ENCODE assay signal across 19 cellular contexts in the genomic region with DNA sequence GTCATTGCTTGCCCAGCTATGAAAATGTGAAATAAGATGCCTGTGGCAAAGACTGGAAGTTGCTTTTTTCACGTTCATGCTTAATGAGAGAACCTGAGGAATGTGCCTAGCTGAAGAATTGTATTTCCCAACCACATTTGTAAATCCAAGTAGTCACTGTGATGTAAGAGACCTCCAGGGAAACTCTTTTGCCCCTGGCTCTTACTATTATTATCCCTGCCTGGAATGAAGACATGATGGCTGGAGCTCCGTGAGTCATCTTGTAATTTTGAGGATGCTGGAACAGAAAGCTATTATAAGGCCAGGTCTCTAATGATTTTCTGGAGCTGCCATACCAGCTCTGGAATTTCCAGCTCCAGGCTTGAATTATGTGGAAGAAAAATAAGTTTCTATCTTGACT.
DNase-seq lines count a peak whose midpoint lies in the region; ATAC-seq and TF ChIP-seq lines count a peak whose summit lies in the region.
"Had no signal": no experiment of that assay in that cellular context is flagged by ENCODE, and none has a peak within 500 bp of the region (broad histone marks: within the 10 kb centered on the region; RNA-seq: fewer than 3 reads in every experiment).

No MANE protein-coding gene starts in this region.

- no peaks in the 10 kb centered on the region for H3K36me3 Mint-ChIP-seq in activated CD4-positive, alpha-beta T cell treated with anti-CD3 and anti-CD28 coated beads, Interleukin-2, amount 10 ng/mL, durations not matched to agents 24 days and 14 days (ENCODE audit: low read depth)
- no peaks in the 10 kb centered on the region for H3K36me3 Mint-ChIP-seq in activated naive CD8-positive, alpha-beta T cell treated with anti-CD3 and anti-CD28 coated beads for 36 hours
- no peaks in the 10 kb centered on the region for H3K36me3 Mint-ChIP-seq in CD8-positive, alpha-beta T cell

- H3F3A ChIP-seq in GM23248 (ENCODE audit: insufficient read depth) = no peaks in the 10 kb centered on the region

- H3K27me3 Mint-ChIP-seq in activated CD4-positive, alpha-beta T cell treated with anti-CD3 and anti-CD28 coated beads, Interleukin-2, amount 10 ng/mL, durations not matched to agents 24 days and 14 days = no peaks in the 10 kb centered on the region
- peaks cover under 1% of the 10 kb centered on the region for H3K27me3 Mint-ChIP-seq in activated naive CD8-positive, alpha-beta T cell treated with anti-CD3 and anti-CD28 coated beads for 36 hours
- no peaks in the 10 kb centered on the region for H3K27me3 Mint-ChIP-seq in CD8-positive, alpha-beta T cell (ENCODE audit: low read depth)
- H3K27me3 Mint-ChIP-seq: IgD-negative memory B cell had no signal

- H3K27me3 ChIP-seq in GM23248 (replicated peaks; ENCODE audit: insufficient read depth) = no peaks in the 10 kb centered on the region
- H3K27me3 ChIP-seq in fibroblast of lung (ENCODE audit: control insufficient read depth, insufficient read depth, low read length) = no peaks in the 10 kb centered on the region
- no peaks in the 10 kb centered on the region for H3K27me3 ChIP-seq in CD8-positive, alpha-beta T cell (ENCODE audit: insufficient read depth, low read length)
- H3K27me3 ChIP-seq: hepatocyte, thyroid gland had no signal

- no peaks in the 10 kb centered on the region for H3K9me3 Mint-ChIP-seq in activated CD4-positive, alpha-beta T cell treated with anti-CD3 and anti-CD28 coated beads, Interleukin-2, amount 10 ng/mL, durations not matched to agents 24 days and 14 days
- H3K9me3 Mint-ChIP-seq in activated naive CD8-positive, alpha-beta T cell treated with anti-CD3 and anti-CD28 coated beads for 36 hours = no peaks in the 10 kb centered on the region
- no peaks in the 10 kb centered on the region for H3K9me3 Mint-ChIP-seq in CD8-positive, alpha-beta T cell
- H3K9me3 Mint-ChIP-seq: activated T-helper 2 cell treated with anti-CD3 and anti-CD28 coated beads, Interferon-gamma antibody, Interleukin-2, Interleukin-4, amounts not matched to agents 10 μg/mL and 5 μg/mL and 100 μg/mL, durations not matched to agents 14 hours and 24 hours and 36 hours had no signal

- H4K20me1 ChIP-seq in GM23248 (ENCODE audit: insufficient read depth) = no peaks in the 10 kb centered on the region
- H4K20me1 ChIP-seq in fibroblast of lung (ENCODE audit: control insufficient read depth, extremely low read depth, insufficient read depth, low read length) = no peaks in the 10 kb centered on the region

- H2AFZ ChIP-seq in GM23248 (no peak overlapping the region), fibroblast of lung (ENCODE audit: low read length) (no peak overlapping the region)
- H2AFZ ChIP-seq: hepatocyte had no signal

- H3K9ac ChIP-seq in GM23248 = no peak overlapping the region
- no peak overlapping the region for H3K9ac ChIP-seq in fibroblast of lung (ENCODE audit: insufficient read depth, low read length)

- H3K4me1 ChIP-seq in GM23248 (ENCODE audit: insufficient read depth) (no peaks in the 10 kb centered on the region), fibroblast of lung (ENCODE audit: control insufficient read depth, extremely low read depth, insufficient read depth, low read length) (no peaks in the 10 kb centered on the region)
- H3K4me1 ChIP-seq in CD8-positive, alpha-beta T cell (ENCODE audit: insufficient read depth, low read length) = no peaks in the 10 kb centered on the region
- H3K4me1 ChIP-seq: thyroid gland had no signal

- H3K4me1 Mint-ChIP-seq in activated CD4-positive, alpha-beta T cell treated with anti-CD3 and anti-CD28 coated beads, Interleukin-2, amount 10 ng/mL, durations not matched to agents 24 days and 14 days = no peaks in the 10 kb centered on the region
- H3K4me1 Mint-ChIP-seq in activated naive CD8-positive, alpha-beta T cell treated with anti-CD3 and anti-CD28 coated beads for 36 hours = no peaks in the 10 kb centered on the region
- no peaks in the 10 kb centered on the region for H3K4me1 Mint-ChIP-seq in CD8-positive, alpha-beta T cell (ENCODE audit: low read depth)
- H3K4me1 Mint-ChIP-seq: IgD-negative memory B cell had no signal

- no peak overlapping the region for H3K4me3 Mint-ChIP-seq in activated CD4-positive, alpha-beta T cell treated with anti-CD3 and anti-CD28 coated beads, Interleukin-2, amount 10 ng/mL, durations not matched to agents 24 days and 14 days
- no peak overlapping the region for H3K4me3 Mint-ChIP-seq in activated naive CD8-positive, alpha-beta T cell treated with anti-CD3 and anti-CD28 coated beads for 36 hours
- H3K4me3 Mint-ChIP-seq in CD8-positive, alpha-beta T cell = no peak overlapping the region
- H3K4me3 Mint-ChIP-seq: IgD-negative memory B cell had no signal

- H3K79me2 ChIP-seq in GM23248 (ENCODE audit: insufficient read depth) (no peaks in the 10 kb centered on the region), fibroblast of lung (ENCODE audit: control insufficient read depth, insufficient read depth, low read length) (no peaks in the 10 kb centered on the region)
- H3K79me2 ChIP-seq: hepatocyte had no signal

- intact Hi-C loops in activated CD4-positive, alpha-beta T cell treated with anti-CD3 and anti-CD28 coated beads, Interleukin-2, amount 10 ng/mL, durations not matched to agents 24 days and 14 days (cut with micrococcal nuclease) = no loop called here
- intact Hi-C loops in CD8-positive, alpha-beta T cell (cut with DNase I, micrococcal nuclease) = no loop called here

- no peaks in the 10 kb centered on the region for H3K9me2 ChIP-seq in GM23248 (ENCODE audit: insufficient read depth)

- ATAC-seq in CD8-positive, alpha-beta T cell = no peak
- ATAC-seq: PC-3 had no signal

- H3K27ac ChIP-seq in GM23248 (no peak overlapping the region), fibroblast of lung (ENCODE audit: insufficient read depth, low read length) (no peak overlapping the region)
- H3K27ac ChIP-seq in CD8-positive, alpha-beta T cell (ENCODE audit: low read depth, low read length) = no peak overlapping the region
- H3K27ac ChIP-seq: hepatocyte, thyroid gland, VCaP had no signal

- H3K27ac Mint-ChIP-seq in activated CD4-positive, alpha-beta T cell treated with anti-CD3 and anti-CD28 coated beads, Interleukin-2, amount 10 ng/mL, durations not matched to agents 24 days and 14 days = no peak overlapping the region
- H3K27ac Mint-ChIP-seq in activated naive CD8-positive, alpha-beta T cell treated with anti-CD3 and anti-CD28 coated beads for 36 hours = no peak overlapping the region
- H3K27ac Mint-ChIP-seq in CD8-positive, alpha-beta T cell = no peak overlapping the region
- H3K27ac Mint-ChIP-seq: activated T-helper 2 cell treated with anti-CD3 and anti-CD28 coated beads, Interferon-gamma antibody, Interleukin-2, Interleukin-4, amounts not matched to agents 10 μg/mL and 5 μg/mL and 100 μg/mL, durations not matched to agents 14 hours and 24 hours and 36 hours; IgD-negative memory B cell had no signal

- CTCF ChIA-PET in CD8-positive, alpha-beta T cell (lab: Charles Lee) = no interaction called here

- WGBS in GM23248 (ENCODE audit: low coverage in 1 of 2, low lambda C conversion rate in 2 of 2, missing lambda C conversion rate in 2 of 2), 2 experiments = 12 to 16% methylated on average over 2 of the region's 2 CpGs

- H3K9me3 ChIP-seq in GM23248 (ENCODE audit: low read depth) = no peaks in the 10 kb centered on the region
- no peaks in the 10 kb centered on the region for H3K9me3 ChIP-seq in fibroblast of lung (ENCODE audit: control insufficient read depth, insufficient read depth, low read depth, low read length)
- no peaks in the 10 kb centered on the region for H3K9me3 ChIP-seq in CD8-positive, alpha-beta T cell (ENCODE audit: low read length)
- H3K9me3 ChIP-seq: thyroid gland had no signal

- H3K4me3 ChIP-seq in GM23248 (no peak overlapping the region), fibroblast of lung (replicated peaks in 1 of 4; ENCODE audit: control extremely low read depth in 1 of 4, insufficient read depth in 1 of 4, low read depth in 3 of 4, low read length in 4 of 4) (no peak overlapping the region)
- no peak overlapping the region for H3K4me3 ChIP-seq in CD8-positive, alpha-beta T cell (ENCODE audit: low read depth, low read length)
- H3K4me3 ChIP-seq: hepatocyte, thyroid gland had no signal

- POLR2A ChIA-PET in CD8-positive, alpha-beta T cell (lab: Charles Lee) = no interaction called here

- H3K4me2 ChIP-seq in GM23248 (ENCODE audit: unreplicated experiment) (no peak overlapping the region), fibroblast of lung (ENCODE audit: extremely low read depth, insufficient read depth, low read length) (no peak overlapping the region)
- H3K4me2 ChIP-seq: hepatocyte had no signal

- no peak for TF ChIP-seq CTCF in fibroblast of lung (conservative IDR thresholded peaks at IDR 0.05 in 1 of 2, IDR thresholded peaks at IDR 0.05 in 1 of 2; ENCODE audit: low read depth in 1 of 2, low read length in 2 of 2)
- no peak for TF ChIP-seq CTCF in CD8-positive, alpha-beta T cell (IDR thresholded peaks at IDR 0.05)

- in situ Hi-C loops in GM23248 (cut with MboI) = no loop called here

- DNase-seq in GM23248 (peak; percentile 5), T1000 (lab: John Stamatoyannopoulos, UW) (peak; percentile 11), fibroblast of lung (ENCODE audit: low read depth in 2 of 2) (peak; percentile 47 to 96), renal cortical epithelial cell (ENCODE audit: low read depth) (peak; percentile 98), RKO (ENCODE audit: low spot score) (no peak)
- DNase-seq in activated CD4-positive, alpha-beta T cell treated with anti-CD3 and anti-CD28 coated beads, Interleukin-2, amount 10 ng/mL, durations not matched to agents 24 days and 14 days = no peak
- DNase-seq in activated naive CD8-positive, alpha-beta T cell treated with anti-CD3 and anti-CD28 coated beads for 36 hours = no peak
- no peak for DNase-seq in CD8-positive, alpha-beta T cell
- DNase-seq: C1 segment of cervical spinal cord, erythroblast, MV-4-11, NCI-H748 treated with DMSO at 0.1 percent for 48 hours, PC-3, SW 1271, thyroid gland had no signal

- no peaks in the 10 kb centered on the region for H3K36me3 ChIP-seq in GM23248 (ENCODE audit: low read depth)
- no peaks in the 10 kb centered on the region for H3K36me3 ChIP-seq in fibroblast of lung (ENCODE audit: control insufficient read depth, insufficient read depth, low read length)
- H3K36me3 ChIP-seq in CD8-positive, alpha-beta T cell (ENCODE audit: insufficient read depth, low read length) = no peaks in the 10 kb centered on the region
- H3K36me3 ChIP-seq: thyroid gland had no signal

Comparison
In these comparisons a context has a peak if more than half of its experiments do, and no peak if none do; other contexts are left out.
1. DNase-seq: peak in GM23248 (single experiment), T1000 (single experiment), fibroblast of lung (2 of 2) and renal cortical epithelial cell (single experiment); none in activated CD4-positive, alpha-beta T cell treated with anti-CD3 and anti-CD28 coated beads, Interleukin-2, amount 10 ng/mL, durations not matched to agents 24 days and 14 days (single experiment), activated naive CD8-positive, alpha-beta T cell treated with anti-CD3 and anti-CD28 coated beads for 36 hours (single experiment), RKO (single experiment) and CD8-positive, alpha-beta T cell (0 of 7).